Comparison of ENCODE assay signal across 14 cellular contexts in the genomic region with DNA sequence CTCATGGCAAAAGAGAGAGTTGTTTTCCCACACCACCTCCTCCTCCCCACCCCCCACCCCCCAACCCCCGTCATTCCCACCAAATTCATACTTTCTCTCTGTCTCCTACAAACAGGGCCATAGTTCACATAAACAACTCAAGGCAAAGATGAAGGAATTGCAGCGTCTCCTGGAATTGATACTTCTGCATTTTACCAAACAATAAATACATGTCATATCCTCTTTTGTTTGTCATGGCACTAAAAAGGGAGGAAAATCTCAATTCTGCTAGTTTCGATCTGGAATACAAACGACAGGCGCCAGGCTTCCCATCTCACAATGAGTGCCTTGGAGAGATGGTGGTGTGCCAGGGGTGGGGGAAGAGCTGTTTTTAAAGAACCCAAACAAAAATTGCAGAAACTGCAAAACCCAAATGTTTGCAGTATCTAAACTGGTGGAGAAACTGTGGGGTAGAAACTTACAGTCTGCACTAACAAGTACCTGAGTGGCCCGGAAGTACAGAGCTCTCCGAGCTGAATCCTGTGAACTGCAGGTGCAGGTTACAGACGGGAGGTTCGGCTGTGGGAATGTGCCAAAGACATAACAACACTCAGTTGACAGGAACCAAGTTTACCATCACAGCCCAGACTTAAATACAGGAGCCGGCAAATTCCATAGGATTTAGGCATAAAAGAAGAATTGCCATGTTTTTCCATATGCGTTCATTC. TPM values are rescaled to one million over a fixed set of nuclear protein-coding genes. Genes with fewer than 3 reads are reported as not detected.
DNase-seq lines count a peak whose midpoint lies in the region; ATAC-seq and TF ChIP-seq lines count a peak whose summit lies in the region.
"Had no signal": no experiment of that assay in that cellular context is flagged by ENCODE, and none has a peak within 500 bp of the region (broad histone marks: within the 10 kb centered on the region; RNA-seq: fewer than 3 reads in every experiment).

No MANE protein-coding gene starts in this region.

- peak overlapping the region in 1 of 2 donors; percentile 50 for H3K27ac ChIP-seq in left lung
- peak overlapping the region; percentile 2 to 50 (median 22) for H3K27ac ChIP-seq in sigmoid colon
- H3K27ac ChIP-seq: GM23248 had no signal

- peak overlapping the region; percentile 43 for H3K27ac Mint-ChIP-seq in WTC11

- no peak for TF ChIP-seq POLR2A in sigmoid colon (IDR thresholded peaks at IDR 0.05)

- DNase-seq in NCI-H2029 (lab: John Stamatoyannopoulos, UW) = peak; percentile 35
- no peak for DNase-seq in WTC11 (ENCODE audit: low spot score)
- no peak for DNase-seq in left lung
- no peak for DNase-seq in sigmoid colon
- DNase-seq in G401 (ENCODE audit: low spot score) = no peak
- DNase-seq in NCI-H1694 (lab: John Stamatoyannopoulos, UW) = no peak
- DNase-seq in ACHN = no peak
- DNase-seq in occipital lobe (lab: John Stamatoyannopoulos, UW) = no peak
- DNase-seq: CD8-positive, alpha-beta memory T cell; effector CD4-positive, alpha-beta T cell; GM23248; NCI-H1694 treated with DMSO at 0.1 percent for 48 hours; PC-3; T1000 had no signal

- H3K27me3 ChIP-seq in left lung = no peaks in the 10 kb centered on the region
- H3K27me3 ChIP-seq in sigmoid colon = no peaks in the 10 kb centered on the region

- POLR2A ChIA-PET in WTC11 (lab: Charles Lee) = no interaction called here

- no peak overlapping the region for H3K4me3 ChIP-seq in left lung
- H3K4me3 ChIP-seq in sigmoid colon = no peak overlapping the region
- H3K4me3 ChIP-seq: GM23248 had no signal

- ATAC-seq in WTC11 (no peak), left lung (peak; percentile 76)
- ATAC-seq: PC-3 had no signal

- no peaks in the 10 kb centered on the region; the same call in 1 of the 2 replicates for H3K27me3 Mint-ChIP-seq in WTC11 (ENCODE audit: low read depth)
- H3K27me3 Mint-ChIP-seq: CD8-positive, alpha-beta memory T cell had no signal

- peaks cover 27% of the 10 kb centered on the region for H3K4me1 Mint-ChIP-seq in WTC11

- H3K4me1 ChIP-seq in left lung (peaks cover 16 to 68% of the 10 kb centered on the region in 2 donors), sigmoid colon (peaks cover 0 to 38% (median 33%) of the 10 kb centered on the region in 4 donors)

- WGBS in sigmoid colon, 2 donors = 8 to 49% methylated on average over 11 of the region's 11 CpGs

- no peak for TF ChIP-seq EP300 in sigmoid colon (IDR thresholded peaks at IDR 0.05)

- H3K4me3 Mint-ChIP-seq in WTC11 = no peak overlapping the region
- H3K4me3 Mint-ChIP-seq: CD8-positive, alpha-beta memory T cell had no signal

- in situ Hi-C loops in G401 (cut with HindIII; ENCODE audit: low sequenced_read_pairs) = no loop called here
- in situ Hi-C loops in ACHN (cut with HindIII; ENCODE audit: low pct_ligation_motif_present, low pct_unique_long_range_greater_than_20kb, low sequenced_read_pairs) = no loop called here

- no peaks in the 10 kb centered on the region for H3K9me3 ChIP-seq in left lung
- no peaks in the 10 kb centered on the region for H3K9me3 ChIP-seq in sigmoid colon

- CTCF ChIA-PET in WTC11 (lab: Charles Lee) = interaction anchor here (1.5 kb wide), 1 partner anchor 292 kb away, joined by 4 read pairs; no protein-coding TSS in a partner anchor

- H3K36me3 Mint-ChIP-seq in WTC11 = no peaks in the 10 kb centered on the region

- no peak for TF ChIP-seq CTCF in WTC11 (IDR thresholded peaks at IDR 0.05)
- no peak for TF ChIP-seq CTCF in left lung (IDR thresholded peaks at IDR 0.05)
- no peak for TF ChIP-seq CTCF in sigmoid colon (IDR thresholded peaks at IDR 0.05)

- H3K36me3 ChIP-seq in left lung (no peaks in the 10 kb centered on the region), sigmoid colon (no peaks in the 10 kb centered on the region)

- intact Hi-C loops in left lung (cut with DNase I) (no loop called here), sigmoid colon (cut with DNase I) (loop anchor here (5.0 kb wide), 1 partner anchor 51 kb away; the partner anchor contains the start of gene KLF3)

- H3K9me3 Mint-ChIP-seq in WTC11 = peaks cover 7% of the 10 kb centered on the region; the same call in 1 of the 2 replicates
- H3K9me3 Mint-ChIP-seq: CD8-positive, alpha-beta memory T cell had no signal

TF ChIP-seq in WTC11, 78 proteins besides CTCF, POLR2A, EP300 and RAD21 (continues in another document):
- no peak for TF ChIP-seq NR2C2 (CRISPR knock-in tag; IDR thresholded peaks at IDR 0.05)
- no peak for TF ChIP-seq ZNF263 (CRISPR knock-in tag; IDR thresholded peaks at IDR 0.05; ENCODE audit: low read depth)
- TF ChIP-seq KAT7 (CRISPR knock-in tag; IDR thresholded peaks at IDR 0.05; ENCODE audit: borderline replicate concordance) = no peak
- TF ChIP-seq PRDM15 (CRISPR knock-in tag; IDR thresholded peaks at IDR 0.05) = no peak
- TF ChIP-seq HMGA2 (CRISPR knock-in tag; IDR thresholded peaks at IDR 0.05) = no peak
- TF ChIP-seq GRHL2 (CRISPR knock-in tag; IDR thresholded peaks at IDR 0.05; ENCODE audit: insufficient replicate concordance, severe bottlenecking) = no peak
- no peak for TF ChIP-seq RELA (CRISPR knock-in tag; IDR thresholded peaks at IDR 0.05; ENCODE audit: borderline replicate concordance)
- TF ChIP-seq NR1H2 (CRISPR knock-in tag; IDR thresholded peaks at IDR 0.05) = no peak
- TF ChIP-seq IRF1 (CRISPR knock-in tag; IDR thresholded peaks at IDR 0.05) = no peak
- no peak for TF ChIP-seq JAZF1 (CRISPR knock-in tag; IDR thresholded peaks at IDR 0.05)
- TF ChIP-seq ETV6 (CRISPR knock-in tag; IDR thresholded peaks at IDR 0.05) = no peak
- no peak for TF ChIP-seq E2F5 (CRISPR knock-in tag; IDR thresholded peaks at IDR 0.05)
- TF ChIP-seq NR3C1 (CRISPR knock-in tag; conservative IDR thresholded peaks at IDR 0.05; ENCODE audit: low read depth) = no peak

RNA-seq across cellular contexts. Expression of gene KLF3, which starts 53.0 kb away (rescaled TPM):
- total RNA-seq in WTC11 (2021) = 15.5 to 16.8 TPM (median 16.4 TPM) in 3 replicates
- 10 to 100 TPM; 43.5 to 59.8 TPM for total RNA-seq in left lung
- 10 to 100 TPM; 29.2 to 43.5 (median 38.0) TPM for total RNA-seq in sigmoid colon
- polyA plus RNA-seq in sigmoid colon = 10 to 100 TPM; 38.6 to 64.0 (median 48.6) TPM
- total RNA-seq in G401 (2014; rRNA removed; shearing (Covaris generic)) = 3.0 and 5.1 TPM in 2 replicates
- 23.4 TPM for total RNA-seq in occipital lobe
